Comparison of ENCODE assay signal across 19 cellular contexts in genomic region chr5:16671208-16671607, GRCh38. TPM values are rescaled to one million over a fixed set of nuclear protein-coding genes. Genes with fewer than 3 reads are reported as not detected.
"Had no signal": no experiment of that assay in that cellular context is flagged by ENCODE, and none has a peak within 500 bp of the region (broad histone marks: within the 10 kb centered on the region; RNA-seq: fewer than 3 reads in every experiment).

No MANE protein-coding gene starts in this region.

- H3K27ac ChIP-seq: coronary artery, heart right ventricle, thoracic aorta, transverse colon had no signal

- ATAC-seq: heart right ventricle; mucosa of descending colon; naive thymus-derived CD8-positive, alpha-beta T cell; sciatic nerve had no signal

- H3K27me3 ChIP-seq: heart right ventricle, stomach, transverse colon had no signal

- H3K9me3 ChIP-seq: heart right ventricle, mucosa of descending colon, stomach, thoracic aorta, transverse colon had no signal

- H3K27me3 Mint-ChIP-seq: naive thymus-derived CD8-positive, alpha-beta T cell had no signal

- H3K27ac Mint-ChIP-seq: endodermal cell; naive thymus-derived CD8-positive, alpha-beta T cell had no signal

- H3K4me1 Mint-ChIP-seq: endodermal cell had no signal

- H3K4me3 Mint-ChIP-seq: endodermal cell; naive thymus-derived CD8-positive, alpha-beta T cell had no signal

- DNase-seq: effector CD4-positive, alpha-beta T cell; endodermal cell; heart right ventricle; hypothalamus; kidney glomerular epithelial cell; mammary epithelial cell; mucosa of descending colon; naive thymus-derived CD8-positive, alpha-beta T cell; stimulated activated CD4-positive, alpha-beta T cell treated with anti-CD3 and anti-CD28 coated beads, Interleukin-2, amount 100 ng/mL, for 24 hours; stimulated activated CD4-positive, alpha-beta T cell treated with anti-CD3 and anti-CD28 coated beads, Interleukin-4, amount 100 ng/mL, for 4 hours; stimulated activated naive CD4-positive, alpha-beta T cell; stomach; substantia nigra; transverse colon had no signal

- H3K4me3 ChIP-seq: coronary artery, heart right ventricle, mucosa of descending colon, stomach, thoracic aorta, transverse colon had no signal

- H3K36me3 ChIP-seq: thoracic aorta had no signal

- H3K9me3 Mint-ChIP-seq: endodermal cell; naive thymus-derived CD8-positive, alpha-beta T cell had no signal

- H3K36me3 Mint-ChIP-seq: naive thymus-derived CD8-positive, alpha-beta T cell had no signal

RNA-seq across cellular contexts. Expression of gene RETREG1, which starts 54.4 kb away (rescaled TPM):
- total RNA-seq: dermis microvascular lymphatic vessel endothelial cell, glomerular endothelial cell had no signal
